ENCODE assay signal across 1 cellular context in the genomic region with DNA sequence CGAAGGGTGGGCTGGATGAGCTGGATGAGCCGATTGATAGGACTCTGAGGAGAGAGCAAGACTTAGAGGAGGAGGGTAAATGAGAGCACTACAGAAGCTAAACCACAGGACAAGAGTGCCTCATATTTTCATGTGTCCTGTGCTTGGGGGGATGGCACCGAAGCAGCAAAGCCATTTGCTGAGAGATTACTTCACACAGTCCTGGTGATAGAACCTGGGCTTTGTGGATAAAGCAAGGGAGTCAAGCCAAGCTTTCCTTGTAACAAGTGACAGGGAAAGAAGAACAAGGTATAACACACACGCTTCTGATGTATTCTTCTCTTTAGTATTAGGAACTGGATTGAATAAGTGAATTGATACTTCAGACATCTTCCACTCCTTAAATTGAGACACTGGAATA.
TF ChIP-seq lines count a peak whose summit lies in the region.

No MANE protein-coding gene starts in this region.

TF ChIP-seq in GM23338, 12 proteins besides CTCF, POLR2A, EP300 and RAD21 (continued from another document):
- TF ChIP-seq, protein P1, sequence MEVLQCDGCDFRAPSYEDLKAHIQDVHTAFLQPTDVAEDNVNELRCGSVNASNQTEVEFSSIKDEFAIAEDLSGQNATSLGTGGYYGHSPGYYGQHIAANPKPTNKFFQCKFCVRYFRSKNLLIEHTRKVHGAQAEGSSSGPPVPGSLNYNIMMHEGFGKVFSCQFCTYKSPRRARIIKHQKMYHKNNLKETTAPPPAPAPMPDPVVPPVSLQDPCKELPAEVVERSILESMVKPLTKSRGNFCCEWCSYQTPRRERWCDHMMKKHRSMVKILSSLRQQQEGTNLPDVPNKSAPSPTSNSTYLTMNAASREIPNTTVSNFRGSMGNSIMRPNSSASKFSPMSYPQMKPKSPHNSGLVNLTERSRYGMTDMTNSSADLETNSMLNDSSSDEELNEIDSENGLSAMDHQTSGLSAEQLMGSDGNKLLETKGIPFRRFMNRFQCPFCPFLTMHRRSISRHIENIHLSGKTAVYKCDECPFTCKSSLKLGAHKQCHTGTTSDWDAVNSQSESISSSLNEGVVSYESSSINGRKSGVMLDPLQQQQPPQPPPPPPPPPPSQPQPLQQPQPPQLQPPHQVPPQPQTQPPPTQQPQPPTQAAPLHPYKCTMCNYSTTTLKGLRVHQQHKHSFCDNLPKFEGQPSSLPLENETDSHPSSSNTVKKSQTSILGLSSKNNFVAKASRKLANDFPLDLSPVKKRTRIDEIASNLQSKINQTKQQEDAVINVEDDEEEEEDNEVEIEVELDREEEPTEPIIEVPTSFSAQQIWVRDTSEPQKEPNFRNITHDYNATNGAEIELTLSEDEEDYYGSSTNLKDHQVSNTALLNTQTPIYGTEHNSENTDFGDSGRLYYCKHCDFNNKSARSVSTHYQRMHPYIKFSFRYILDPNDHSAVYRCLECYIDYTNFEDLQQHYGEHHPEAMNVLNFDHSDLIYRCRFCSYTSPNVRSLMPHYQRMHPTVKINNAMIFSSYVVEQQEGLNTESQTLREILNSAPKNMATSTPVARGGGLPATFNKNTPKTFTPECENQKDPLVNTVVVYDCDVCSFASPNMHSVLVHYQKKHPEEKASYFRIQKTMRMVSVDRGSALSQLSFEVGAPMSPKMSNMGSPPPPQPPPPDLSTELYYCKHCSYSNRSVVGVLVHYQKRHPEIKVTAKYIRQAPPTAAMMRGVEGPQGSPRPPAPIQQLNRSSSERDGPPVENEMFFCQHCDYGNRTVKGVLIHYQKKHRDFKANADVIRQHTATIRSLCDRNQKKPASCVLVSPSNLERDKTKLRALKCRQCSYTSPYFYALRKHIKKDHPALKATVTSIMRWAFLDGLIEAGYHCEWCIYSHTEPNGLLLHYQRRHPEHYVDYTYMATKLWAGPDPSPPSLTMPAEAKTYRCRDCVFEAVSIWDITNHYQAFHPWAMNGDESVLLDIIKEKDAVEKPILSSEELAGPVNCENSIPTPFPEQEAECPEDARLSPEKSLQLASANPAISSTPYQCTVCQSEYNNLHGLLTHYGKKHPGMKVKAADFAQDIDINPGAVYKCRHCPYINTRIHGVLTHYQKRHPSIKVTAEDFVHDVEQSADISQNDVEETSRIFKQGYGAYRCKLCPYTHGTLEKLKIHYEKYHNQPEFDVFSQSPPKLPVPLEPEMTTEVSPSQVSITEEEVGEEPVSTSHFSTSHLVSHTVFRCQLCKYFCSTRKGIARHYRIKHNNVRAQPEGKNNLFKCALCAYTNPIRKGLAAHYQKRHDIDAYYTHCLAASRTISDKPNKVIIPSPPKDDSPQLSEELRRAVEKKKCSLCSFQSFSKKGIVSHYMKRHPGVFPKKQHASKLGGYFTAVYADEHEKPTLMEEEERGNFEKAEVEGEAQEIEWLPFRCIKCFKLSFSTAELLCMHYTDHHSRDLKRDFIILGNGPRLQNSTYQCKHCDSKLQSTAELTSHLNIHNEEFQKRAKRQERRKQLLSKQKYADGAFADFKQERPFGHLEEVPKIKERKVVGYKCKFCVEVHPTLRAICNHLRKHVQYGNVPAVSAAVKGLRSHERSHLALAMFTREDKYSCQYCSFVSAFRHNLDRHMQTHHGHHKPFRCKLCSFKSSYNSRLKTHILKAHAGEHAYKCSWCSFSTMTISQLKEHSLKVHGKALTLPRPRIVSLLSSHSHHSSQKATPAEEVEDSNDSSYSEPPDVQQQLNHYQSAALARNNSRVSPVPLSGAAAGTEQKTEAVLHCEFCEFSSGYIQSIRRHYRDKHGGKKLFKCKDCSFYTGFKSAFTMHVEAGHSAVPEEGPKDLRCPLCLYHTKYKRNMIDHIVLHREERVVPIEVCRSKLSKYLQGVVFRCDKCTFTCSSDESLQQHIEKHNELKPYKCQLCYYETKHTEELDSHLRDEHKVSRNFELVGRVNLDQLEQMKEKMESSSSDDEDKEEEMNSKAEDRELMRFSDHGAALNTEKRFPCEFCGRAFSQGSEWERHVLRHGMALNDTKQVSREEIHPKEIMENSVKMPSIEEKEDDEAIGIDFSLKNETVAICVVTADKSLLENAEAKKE (CRISPR knock-in tag; IDR thresholded peaks at IDR 0.05) = no peak
- no peak for TF ChIP-seq POLR2AphosphoS5 (IDR thresholded peaks at IDR 0.05; ENCODE audit: low read depth)
